ENCODE assay signal across 9 cellular contexts in the genomic region with DNA sequence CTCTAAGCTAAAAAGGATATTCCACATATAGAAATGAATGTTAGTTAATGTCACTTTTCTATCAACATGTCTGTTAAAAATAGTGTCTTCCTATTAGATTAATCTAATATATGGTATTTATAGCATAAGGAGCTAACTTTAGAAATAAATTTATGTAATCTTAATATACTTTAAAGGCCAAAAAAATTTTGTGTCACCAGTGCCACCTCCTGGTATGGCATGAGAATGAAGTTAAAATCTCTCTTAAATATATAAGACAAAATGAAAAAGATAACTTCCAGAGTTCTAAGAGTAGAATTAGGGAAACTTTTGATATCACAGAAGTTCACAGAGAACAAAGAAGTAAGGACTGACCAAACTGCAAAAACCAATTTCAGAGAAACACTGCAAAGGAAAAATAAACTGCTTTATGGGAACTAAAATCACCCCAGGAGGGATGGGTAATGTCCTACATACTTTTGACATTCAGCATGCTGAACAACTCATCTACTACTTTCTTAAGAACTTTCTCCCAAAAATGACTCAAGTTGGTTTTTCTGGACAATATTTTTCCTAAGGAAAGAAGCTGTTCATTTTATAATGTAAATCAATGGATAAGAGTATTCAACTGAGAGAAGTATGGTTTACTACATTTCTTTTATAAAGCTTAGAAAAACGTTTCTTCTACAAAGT.
DNase-seq lines count a peak whose midpoint lies in the region; ATAC-seq and TF ChIP-seq lines count a peak whose summit lies in the region.
"Had no signal": no experiment of that assay in that cellular context is flagged by ENCODE, and none has a peak within 500 bp of the region (broad histone marks: within the 10 kb centered on the region; RNA-seq: fewer than 3 reads in every experiment).

No MANE protein-coding gene starts in this region.

- no peaks in the 10 kb centered on the region; the same call in 1 of the 2 replicates for H4K20me1 ChIP-seq in IMR-90 (ENCODE audit: insufficient read depth, low read length)

- peaks cover 23% of the 10 kb centered on the region for H3K36me3 ChIP-seq in IMR-90 (ENCODE audit: control insufficient read depth, insufficient read depth, low read length)
- peaks cover 0 to 64% of the 10 kb centered on the region in 2 donors for H3K36me3 ChIP-seq in left lung

- intact Hi-C loops in CD14-positive monocyte (cut with micrococcal nuclease) (loop anchor here (5.0 kb wide), 1 partner anchor 81 kb away; no protein-coding TSS in a partner anchor), IMR-90 (cut with micrococcal nuclease) (loop anchor here (10.0 kb wide), 1 partner anchor 307 kb away; no protein-coding TSS in a partner anchor), left lung (cut with DNase I) (no loop called here)

- no peak overlapping the region for H2BK5ac ChIP-seq in IMR-90 (ENCODE audit: low read depth, low read length, poor library complexity, severe bottlenecking)

- no peak overlapping the region for H4K5ac ChIP-seq in IMR-90 (ENCODE audit: low read depth, low read length)

- ATAC-seq in IMR-90 (ENCODE audit: low read depth): peak; percentile 57
- ATAC-seq in left lung: peak; percentile 47
- no peak for ATAC-seq in GM21723 (IDR thresholded peaks at IDR 0.05; ENCODE audit: unreplicated experiment)
- no peak for ATAC-seq in stimulated activated naive CD8-positive, alpha-beta T cell treated with anti-CD3 and anti-CD28 coated beads, Interleukin-15, Interleukin-2, amounts not matched to agents 100 U/mL and 50 U/mL, for 24 hours
- ATAC-seq: T-cell had no signal

- BruUV-seq in IMR-90 (replicated peaks; lab: Mats Ljungman, UMichigan): no TSS peak

- no peaks in the 10 kb centered on the region for H3K9me3 Mint-ChIP-seq in CD14-positive monocyte
- H3K9me3 Mint-ChIP-seq: T-cell had no signal

- no CpG with 5 or more reads among the region's 1 CpG for WGBS in IMR-90 (ENCODE audit: extremely low coverage in 2 of 2, insufficient read length in 1 of 2), 2 experiments

- no peaks in the 10 kb centered on the region for H3K27me3 Mint-ChIP-seq in CD14-positive monocyte (ENCODE audit: low read depth in 3 of 3)
- H3K27me3 Mint-ChIP-seq: T-cell had no signal

- H3K56ac ChIP-seq in IMR-90 (ENCODE audit: extremely low read depth, insufficient read depth, low read length): no peak overlapping the region

- CTCF ChIA-PET in IMR-90 (lab: Yijun Ruan, JAX): interaction anchor here (0.6 to 1.7 kb wide), 7 partner anchors 10 to 1539 kb away, joined by 3 to 13 read pairs (median 3); no protein-coding TSS in a partner anchor

- peaks cover 4 to 5% of the 10 kb centered on the region in 2 experiments; a peak in 3 of 4 replicates for H3K79me1 ChIP-seq in IMR-90 (ENCODE audit: low read depth in 1 of 2, low read length in 2 of 2)

- H2AFZ ChIP-seq in IMR-90 (replicated peaks; ENCODE audit: low read length, poor library complexity): no peak overlapping the region

- no peak overlapping the region for H3K9ac ChIP-seq in IMR-90 (ENCODE audit: low read depth, low read length)

- no peak overlapping the region for H3K27ac Mint-ChIP-seq in CD14-positive monocyte

- H3K4me3 ChIP-seq in IMR-90 (ENCODE audit: insufficient read depth, low read depth, low read length) (no peak overlapping the region), left lung (no peak overlapping the region)

- H3K23ac ChIP-seq in IMR-90 (ENCODE audit: low read depth, low read length): no peak overlapping the region

- no peak overlapping the region for H4K8ac ChIP-seq in IMR-90 (ENCODE audit: low read depth in 2 of 2, low read length in 2 of 2)

- H2BK15ac ChIP-seq in IMR-90 (ENCODE audit: low read depth, low read length): no peak overlapping the region

- H3K27ac ChIP-seq in IMR-90 (ENCODE audit: insufficient read depth, low read length) (no peak overlapping the region), left lung (no peak overlapping the region)

- no peaks in the 10 kb centered on the region for H3K4me1 ChIP-seq in IMR-90 (ENCODE audit: control insufficient read depth, insufficient read depth, low read length)
- H3K4me1 ChIP-seq in left lung: no peaks in the 10 kb centered on the region

- no peak overlapping the region for H3K4me2 ChIP-seq in IMR-90 (ENCODE audit: low read depth, low read length)

- no peak overlapping the region for H3K14ac ChIP-seq in IMR-90 (replicated peaks; ENCODE audit: low read depth, low read length)

- H3K4me3 Mint-ChIP-seq in CD14-positive monocyte: no peak overlapping the region
- H3K4me3 Mint-ChIP-seq: T-cell had no signal

- H2AK9ac ChIP-seq in IMR-90 (replicated peaks; ENCODE audit: low read depth, low read length, poor library complexity): no peak overlapping the region

- H3K18ac ChIP-seq in IMR-90 (ENCODE audit: low read depth, low read length): no peak overlapping the region

- no peaks in the 10 kb centered on the region for H3K27me3 ChIP-seq in IMR-90 (ENCODE audit: control insufficient read depth, insufficient read depth, low read length)
- H3K27me3 ChIP-seq in left lung: no peaks in the 10 kb centered on the region

- no peak overlapping the region for H2AK5ac ChIP-seq in IMR-90 (ENCODE audit: low read depth, low read length)

- peak; percentile 65 for TF ChIP-seq CTCF in CD14-positive monocyte (IDR thresholded peaks at IDR 0.05)
- TF ChIP-seq CTCF in IMR-90 (conservative IDR thresholded peaks at IDR 0.05; ENCODE audit: low read depth, low read length): peak; percentile 53
- TF ChIP-seq CTCF in left lung (IDR thresholded peaks at IDR 0.05): peak in 1 of 2 donors; percentile 16

- H4K91ac ChIP-seq in IMR-90 (ENCODE audit: insufficient read depth, low read depth, low read length): no peak overlapping the region

- POLR2A ChIA-PET in IMR-90 (lab: Charles Lee; ENCODE audit: unreplicated experiment): no interaction called here

- no peaks in the 10 kb centered on the region for H3K4me1 Mint-ChIP-seq in CD14-positive monocyte
- H3K4me1 Mint-ChIP-seq: T-cell had no signal

- H2BK120ac ChIP-seq in IMR-90 (ENCODE audit: low read depth, low read length): no peak overlapping the region

- H3K9me1 ChIP-seq in IMR-90 (ENCODE audit: insufficient read depth, low read length): no peaks in the 10 kb centered on the region

- H3K4ac ChIP-seq in IMR-90 (ENCODE audit: low read depth, low read length): no peak overlapping the region

- H2BK20ac ChIP-seq in IMR-90 (ENCODE audit: low read depth, low read length): no peak overlapping the region

- TF ChIP-seq POLR2A in IMR-90 (IDR thresholded peaks at IDR 0.05; ENCODE audit: low read depth, low read length): no peak

- peak; percentile 33 for TF ChIP-seq RAD21 in IMR-90 (IDR thresholded peaks at IDR 0.05; ENCODE audit: low read length)

- DNase-seq in CD14-positive monocyte (ENCODE audit: low spot score): no peak
- DNase-seq in IMR-90: peak; percentile 37
- DNase-seq in astrocyte of the hippocampus (ENCODE audit: low read depth, low spot score): peak; percentile 25
- DNase-seq in left lung: no peak
- DNase-seq in NCI-H2227 treated with DMSO at 0.1 percent for 48 hours (lab: John Stamatoyannopoulos, UW): no peak
- DNase-seq in stimulated activated naive CD8-positive, alpha-beta T cell treated with anti-CD3 and anti-CD28 coated beads, Interleukin-15, Interleukin-2, amounts not matched to agents 100 U/mL and 50 U/mL, for 24 hours: no peak
- no peak for DNase-seq in activated CD4-positive, CD25-positive, alpha-beta regulatory T cell treated with anti-CD3 and anti-CD28 coated beads, Interleukin-2, amount 50 U/mL, for 72 hours

- H3K9me3 ChIP-seq in IMR-90 (ENCODE audit: control insufficient read depth, insufficient read depth, low read length): no peaks in the 10 kb centered on the region
- H3K9me3 ChIP-seq in left lung: no peaks in the 10 kb centered on the region

- dilution Hi-C loops in IMR-90 (cut with HindIII; ENCODE audit: low sequenced_read_pairs, unreplicated experiment): no loop called here

- H3K36me3 Mint-ChIP-seq in CD14-positive monocyte: peaks cover 59 to 70% of the 10 kb centered on the region in 2 donors

- in situ Hi-C loops in IMR-90 (cut with MboI; ENCODE audit: low sequenced_read_pairs): no loop called here

TF ChIP-seq in IMR-90, 13 proteins besides CTCF, POLR2A, EP300 and RAD21:
- TF ChIP-seq BHLHE40 (IDR thresholded peaks at IDR 0.05; ENCODE audit: low read depth, low read length) (no peak), SMC3 (IDR thresholded peaks at IDR 0.05; ENCODE audit: low read depth, low read length) (peak; percentile 47; the same call in 1 of the 2 replicates)

Comparison
In these comparisons a context has a peak if more than half of its experiments do, and no peak if none do; other contexts are left out.
1. DNase-seq: peak in IMR-90 (single experiment) and astrocyte of the hippocampus (single experiment); none in CD14-positive monocyte (single experiment), left lung (0 of 2), NCI-H2227 treated with DMSO at 0.1 percent for 48 hours (single experiment), stimulated activated naive CD8-positive, alpha-beta T cell treated with anti-CD3 and anti-CD28 coated beads, Interleukin-15, Interleukin-2, amounts not matched to agents 100 U/mL and 50 U/mL, for 24 hours (single experiment) and activated CD4-positive, CD25-positive, alpha-beta regulatory T cell treated with anti-CD3 and anti-CD28 coated beads, Interleukin-2, amount 50 U/mL, for 72 hours (single experiment).
2. ATAC-seq: peak in IMR-90 (single experiment) and left lung (single experiment); none in GM21723 (single experiment) and stimulated activated naive CD8-positive, alpha-beta T cell treated with anti-CD3 and anti-CD28 coated beads, Interleukin-15, Interleukin-2, amounts not matched to agents 100 U/mL and 50 U/mL, for 24 hours (single experiment).
3. intact Hi-C loops: an anchor here in CD14-positive monocyte (5.0 kb wide) and IMR-90 (10.0 kb wide); none called in left lung.